21 cellular contexts compared by ENCODE assay signal in the genomic region with DNA sequence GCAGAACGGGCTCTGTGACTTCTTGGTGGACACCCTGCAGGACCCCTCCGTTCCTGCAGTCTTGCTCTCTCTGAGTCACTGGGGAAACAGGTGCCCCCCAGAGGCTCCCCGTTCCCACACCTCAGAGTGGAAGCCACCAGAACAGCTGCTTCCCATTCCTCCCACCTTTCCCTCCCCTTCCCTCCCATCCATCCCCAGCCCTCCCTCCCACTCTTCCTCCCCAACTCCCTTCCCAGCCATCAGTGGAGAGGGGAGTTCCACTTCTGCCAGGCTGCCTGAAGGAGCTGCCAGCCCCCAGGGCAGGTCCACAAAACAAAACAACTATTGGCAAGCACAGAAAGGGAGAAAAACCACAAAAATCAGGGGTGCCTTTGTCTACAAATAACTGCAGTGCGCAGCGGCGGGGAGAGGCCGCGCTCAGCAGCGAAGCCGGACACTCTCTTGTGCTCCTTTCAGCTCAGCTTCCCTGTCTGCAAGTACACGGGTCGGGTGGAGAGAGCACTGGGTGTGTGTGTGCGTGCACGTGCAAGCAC. TPM values are rescaled to one million over a fixed set of nuclear protein-coding genes. Genes with fewer than 3 reads are reported as not detected.
"Had no signal": no experiment of that assay in that cellular context is flagged by ENCODE, and none has a peak within 500 bp of the region (broad histone marks: within the 10 kb centered on the region; RNA-seq: fewer than 3 reads in every experiment).

No MANE protein-coding gene starts in this region.

- H3K4me3 Mint-ChIP-seq: activated CD8-positive, alpha-beta memory T cell treated with anti-CD3 and anti-CD28 coated beads, Interleukin-2, amount 10 ng/mL, durations not matched to agents 7 days and 5 days; activated naive CD4-positive, alpha-beta T cell treated with anti-CD3 and anti-CD28 coated beads, Interleukin-2, amount 50 U/mL, for 24 hours; activated T-cell treated with anti-CD3 and anti-CD28 coated beads, Interleukin-2, amount 50 U/mL, for 24 hours; activated T-helper 1 cell treated with anti-CD3 and anti-CD28 coated beads, Interleukin-12 subunit alpha, Interleukin-12 subunit beta, Interleukin-2, Interleukin-4 antibody, amounts not matched to agents 30 ng/mL and 10 ng/mL and 1 ng/mL, durations not matched to agents 14 hours and 24 hours and 36 hours; T-helper 1 cell treated with Interleukin-12 subunit alpha and Interleukin-12 subunit beta and Interleukin-4 antibody, amounts not matched to agents 30 μg/mL and 1 μg/mL, for 36 hours had no signal

- H3K27me3 Mint-ChIP-seq: activated CD8-positive, alpha-beta memory T cell treated with anti-CD3 and anti-CD28 coated beads, Interleukin-2, amount 10 ng/mL, durations not matched to agents 7 days and 5 days; activated naive CD4-positive, alpha-beta T cell treated with anti-CD3 and anti-CD28 coated beads, Interleukin-2, amount 50 U/mL, for 24 hours had no signal

- ATAC-seq: activated CD8-positive, alpha-beta memory T cell treated with anti-CD3 and anti-CD28 coated beads, Interleukin-2, amount 10 ng/mL, durations not matched to agents 7 days and 5 days had no signal

- H3K27me3 ChIP-seq: brain microvascular endothelial cell, cardiac muscle cell had no signal

- H3K27ac ChIP-seq: brain microvascular endothelial cell, cardiac muscle cell had no signal

- H3K36me3 ChIP-seq: brain microvascular endothelial cell, cardiac muscle cell had no signal

- H3K27ac Mint-ChIP-seq: activated CD8-positive, alpha-beta memory T cell treated with anti-CD3 and anti-CD28 coated beads, Interleukin-2, amount 10 ng/mL, durations not matched to agents 7 days and 5 days; activated naive CD4-positive, alpha-beta T cell treated with anti-CD3 and anti-CD28 coated beads, Interleukin-2, amount 50 U/mL, for 24 hours; activated T-cell treated with anti-CD3 and anti-CD28 coated beads, Interleukin-2, amount 50 U/mL, for 24 hours; activated T-helper 1 cell treated with anti-CD3 and anti-CD28 coated beads, Interleukin-12 subunit alpha, Interleukin-12 subunit beta, Interleukin-2, Interleukin-4 antibody, amounts not matched to agents 30 ng/mL and 10 ng/mL and 1 ng/mL, durations not matched to agents 14 hours and 24 hours and 36 hours; T-helper 1 cell treated with Interleukin-12 subunit alpha and Interleukin-12 subunit beta and Interleukin-4 antibody, amounts not matched to agents 30 μg/mL and 1 μg/mL, for 36 hours had no signal

- H3K4me3 ChIP-seq: cardiac muscle cell had no signal

- H3K4me1 Mint-ChIP-seq: activated CD8-positive, alpha-beta memory T cell treated with anti-CD3 and anti-CD28 coated beads, Interleukin-2, amount 10 ng/mL, durations not matched to agents 7 days and 5 days; activated naive CD4-positive, alpha-beta T cell treated with anti-CD3 and anti-CD28 coated beads, Interleukin-2, amount 50 U/mL, for 24 hours had no signal

- H3K9me3 Mint-ChIP-seq: activated naive CD4-positive, alpha-beta T cell treated with anti-CD3 and anti-CD28 coated beads, Interleukin-2, amount 50 U/mL, for 24 hours; activated T-cell treated with anti-CD3 and anti-CD28 coated beads, Interleukin-2, amount 50 U/mL, for 24 hours; activated T-helper 1 cell treated with anti-CD3 and anti-CD28 coated beads, Interleukin-12 subunit alpha, Interleukin-12 subunit beta, Interleukin-2, Interleukin-4 antibody, amounts not matched to agents 30 ng/mL and 10 ng/mL and 1 ng/mL, durations not matched to agents 14 hours and 24 hours and 36 hours; T-helper 1 cell treated with Interleukin-12 subunit alpha and Interleukin-12 subunit beta and Interleukin-4 antibody, amounts not matched to agents 30 μg/mL and 1 μg/mL, for 36 hours had no signal

- DNase-seq: activated CD4-positive, alpha-beta T cell treated with anti-CD3 and anti-CD28 coated beads for 48 hours; activated CD4-positive, alpha-beta T cell treated with anti-CD3 and anti-CD28 coated beads, Interleukin-2, amount 50 U/mL, for 4 hours; activated CD4-positive, CD25-positive, alpha-beta regulatory T cell treated with anti-CD3 and anti-CD28 coated beads, Interleukin-2, amount 50 U/mL, for 72 hours; activated CD8-positive, alpha-beta memory T cell treated with anti-CD3 and anti-CD28 coated beads, Interleukin-2, amount 10 ng/mL, durations not matched to agents 7 days and 5 days; activated effector memory CD4-positive, alpha-beta T cell treated with Interleukin-2 at 50 U/mL for 16 hours; activated naive CD4-positive, alpha-beta T cell; activated T-cell treated with anti-CD3 and anti-CD28 coated beads, Interleukin-2, amount 50 U/mL, for 24 hours; aorta; brain microvascular endothelial cell; MM.1S; NCI-H1105; NCI-H1436; NCI-H1694 treated with DMSO at 0.1 percent for 48 hours; NCI-H2029 treated with DMSO at 0.1 percent for 48 hours; NCI-H345; NCI-H510A; SHP77 had no signal

RNA-seq across cellular contexts. Expression of gene SRPK3, which starts 21.7 kb away (rescaled TPM):
- total RNA-seq: activated CD8-positive, alpha-beta memory T cell treated with anti-CD3 and anti-CD28 coated beads, Interleukin-2, amount 10 ng/mL, durations not matched to agents 7 days and 5 days; activated T-helper 1 cell treated with anti-CD3 and anti-CD28 coated beads, Interleukin-12 subunit alpha, Interleukin-12 subunit beta, Interleukin-2, Interleukin-4 antibody, amounts not matched to agents 30 ng/mL and 10 ng/mL and 1 ng/mL, durations not matched to agents 14 hours and 24 hours and 36 hours; cardiac muscle cell had no signal
